Comparison of ENCODE assay signal across 8 cellular contexts in the genomic region with DNA sequence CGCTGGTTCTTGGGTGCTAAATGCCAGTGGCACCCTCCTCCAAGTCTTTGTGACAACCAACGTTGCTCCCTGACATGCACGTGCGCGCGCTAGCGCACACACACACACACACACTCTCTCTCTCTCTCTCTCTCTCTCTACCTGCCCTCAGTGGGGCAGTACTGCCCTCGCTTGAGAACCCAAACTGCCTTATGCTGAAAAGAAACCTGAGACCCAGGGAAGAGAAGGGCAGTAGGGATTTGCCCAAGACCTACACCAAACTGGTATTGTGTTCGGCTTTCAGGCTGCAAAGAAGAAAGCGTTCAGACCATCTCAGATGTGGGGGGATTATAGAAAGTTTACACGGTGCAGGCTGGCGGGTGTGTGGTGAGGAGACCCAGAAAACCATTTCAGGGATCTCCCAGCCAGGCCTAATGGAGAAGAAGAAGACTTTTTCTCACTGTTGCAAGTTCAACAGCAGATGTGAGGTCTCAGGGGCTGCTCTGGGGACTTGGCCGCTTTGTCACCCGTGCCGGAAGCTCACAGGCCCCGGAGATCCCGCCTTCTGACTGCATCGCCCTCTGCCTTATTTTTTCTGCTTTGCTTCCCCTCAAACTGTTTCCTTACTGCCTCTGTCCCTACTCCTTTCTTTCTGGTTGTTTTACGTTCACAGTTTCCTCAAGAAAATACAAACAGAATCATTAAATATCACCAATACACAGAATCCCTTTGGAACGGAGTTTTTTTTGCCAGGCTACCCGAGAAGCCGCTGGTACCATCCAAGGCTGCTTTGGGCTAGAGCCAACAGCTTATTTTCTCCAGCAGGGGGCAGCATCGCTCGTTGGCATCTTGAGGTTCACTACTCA.
A peak's percentile ranks its signal among the peaks of the same experiment; 100 is the strongest.
DNase-seq lines count a peak whose midpoint lies in the region; ATAC-seq, FAIRE-seq and TF ChIP-seq lines count a peak whose summit lies in the region.

No MANE protein-coding gene starts in this region.

- H3K36me3 ChIP-seq in skeletal muscle satellite cell (ENCODE audit: insufficient read depth, low read length): no peaks in the 10 kb centered on the region

- H3K9ac ChIP-seq in skeletal muscle satellite cell (ENCODE audit: low read depth, low read length): peak overlapping the region; percentile 41

- peak; percentile 64 for TF ChIP-seq POLR2A in GM12892 (IDR thresholded peaks at IDR 0.05; ENCODE audit: low read depth, low read length)

- peak; percentile 78 for ATAC-seq in HG02642 (IDR thresholded peaks at IDR 0.05; ENCODE audit: poor library complexity, unreplicated experiment)

- peak; percentile 94 for FAIRE-seq in GM12892 (lab: Jason Lieb, UNC)

- DNase-seq in GM12892 (ENCODE audit: insufficient read length): peak; percentile 39
- DNase-seq in NCI-H1105 (lab: John Stamatoyannopoulos, UW): peak; percentile 83
- DNase-seq in T follicular helper cell (ENCODE audit: low read depth): peak; percentile 57
- peak in 36 of 56 donors; percentile 2 to 69 (median 36) for DNase-seq in amygdala (lab: John Stamatoyannopoulos, UW)
- no peak for DNase-seq in GOT3 (lab: John Stamatoyannopoulos, UW)

- H3K4me3 ChIP-seq in iPS-11a (ENCODE audit: low read depth, low read length): peak overlapping the region; percentile 45
- peak overlapping the region; percentile 66 for H3K4me3 ChIP-seq in skeletal muscle satellite cell (ENCODE audit: low read length)

- H3K27me3 ChIP-seq in skeletal muscle satellite cell (ENCODE audit: control insufficient read depth, insufficient read depth, low read length): peaks cover 28% of the 10 kb centered on the region

- H3K4me1 ChIP-seq in skeletal muscle satellite cell (ENCODE audit: control insufficient read depth, insufficient read depth, low read length): peaks cover 10% of the 10 kb centered on the region

- H3K4me2 ChIP-seq in skeletal muscle satellite cell (ENCODE audit: low read length): peak overlapping the region; percentile 77

- H3K9me3 ChIP-seq in skeletal muscle satellite cell (replicated peaks; ENCODE audit: low read length): no peaks in the 10 kb centered on the region
